In the genomic region with DNA sequence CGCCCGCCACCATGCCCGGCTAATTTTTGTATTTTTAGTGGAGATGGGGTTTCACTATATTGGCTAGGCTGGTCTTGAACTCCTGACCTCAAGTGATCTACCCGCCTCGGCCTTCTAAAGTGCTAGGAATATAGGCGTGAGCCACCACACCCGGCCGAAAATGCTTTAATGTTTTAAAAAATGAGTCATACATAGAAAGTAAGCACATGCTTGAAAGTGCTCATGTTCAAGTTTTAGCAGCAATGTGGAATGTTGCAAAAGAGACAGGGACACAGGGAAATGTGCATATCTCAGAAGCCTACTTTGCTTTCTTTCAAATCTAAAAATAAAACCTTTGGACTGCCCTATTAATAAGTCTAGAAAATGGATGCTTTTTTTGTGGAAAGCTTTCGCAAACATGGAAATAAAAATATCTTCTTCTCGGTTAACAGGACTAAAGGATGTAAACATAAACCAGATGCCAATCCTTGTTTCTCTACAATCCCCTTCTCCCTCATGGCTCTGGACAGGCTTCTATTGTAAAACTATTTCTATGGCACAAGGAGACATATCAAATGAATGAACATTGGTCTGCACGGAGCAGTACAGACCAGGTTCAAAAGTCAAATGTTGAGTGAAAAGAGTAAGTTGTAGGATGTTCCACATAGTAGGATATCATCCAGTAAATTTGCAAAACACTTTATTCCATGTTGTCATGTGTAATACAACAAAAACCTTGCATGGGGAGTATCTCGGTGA, we compare ENCODE assay signal across 11 cellular contexts. TPM values are rescaled to one million over a fixed set of nuclear protein-coding genes. Genes with fewer than 3 reads are reported as not detected.
DNase-seq lines count a peak whose midpoint lies in the region; ATAC-seq and TF ChIP-seq lines count a peak whose summit lies in the region.
"Had no signal": no experiment of that assay in that cellular context is flagged by ENCODE, and none has a peak within 500 bp of the region (broad histone marks: within the 10 kb centered on the region; RNA-seq: fewer than 3 reads in every experiment).

No MANE protein-coding gene starts in this region.

- peak overlapping the region; percentile 32; the same call in 1 of the 2 replicates for H3K27ac ChIP-seq in HCT116 (ENCODE audit: low read depth, low read length)
- H3K27ac ChIP-seq in brain microvascular endothelial cell, result peak overlapping the region; percentile 45
- peak overlapping the region in 1 of 2 donors; percentile 33 for H3K27ac ChIP-seq in lung (ENCODE audit: low read depth in 1 of 2, low read length in 1 of 2)

- no peak for TF ChIP-seq RAD21 in HCT116 (IDR thresholded peaks at IDR 0.05; ENCODE audit: low read depth)

- POLR2A ChIA-PET in AG04449 (lab: Yijun Ruan, JAX), result interaction anchor here (0.7 kb wide), 1 partner anchor 14 kb away, joined by 4 read pairs; no protein-coding TSS in a partner anchor
- POLR2A ChIA-PET in HCT116 (lab: Charles Lee), result no interaction called here

- H3K9ac ChIP-seq in HCT116 (ENCODE audit: low read length), result no peak overlapping the region

- no peaks in the 10 kb centered on the region for H3K36me3 ChIP-seq in HCT116 (ENCODE audit: control insufficient read depth in 1 of 2, insufficient read depth in 2 of 2, low read length in 2 of 2)
- no peaks in the 10 kb centered on the region for H3K36me3 ChIP-seq in brain microvascular endothelial cell (replicated peaks)
- no peaks in the 10 kb centered on the region for H3K36me3 ChIP-seq in lung (ENCODE audit: control insufficient read depth in 2 of 2, insufficient read depth in 2 of 2, low read length in 2 of 2)

- H3K9me3 ChIP-seq in HCT116 (ENCODE audit: control insufficient read depth in 1 of 2, insufficient read depth in 1 of 2, low read depth in 1 of 2, low read length in 2 of 2) (no peaks in the 10 kb centered on the region), lung (ENCODE audit: control insufficient read depth in 2 of 2, insufficient read depth in 1 of 2, low read length in 1 of 2) (no peaks in the 10 kb centered on the region)

- BruUV-seq in HCT116 (replicated peaks; lab: Mats Ljungman, UMichigan), result no TSS peak

- TF ChIP-seq CTCF in AG04449 (IDR thresholded peaks at IDR 0.05; ENCODE audit: insufficient read depth, low read length, missing control alignments) (no peak), HCT116 (IDR thresholded peaks at IDR 0.05 in 2 of 3, conservative IDR thresholded peaks at IDR 0.05 in 1 of 3; ENCODE audit: borderline replicate concordance in 1 of 3, insufficient read depth in 1 of 3, low read depth in 2 of 3, low read length in 2 of 3) (no peak), brain microvascular endothelial cell (IDR thresholded peaks at IDR 0.05; ENCODE audit: low read depth, low read length, missing control alignments) (no peak), lung (IDR thresholded peaks at IDR 0.05; ENCODE audit: control extremely low read depth, extremely low read depth) (no peak)

- 53 to 56% methylated on average over 12 of the region's 12 CpGs for WGBS in lung, 2 donors

- H3K9me2 ChIP-seq in HCT116 (ENCODE audit: insufficient read depth), result no peaks in the 10 kb centered on the region

- no peaks in the 10 kb centered on the region for H3K27me3 ChIP-seq in HCT116 (ENCODE audit: insufficient read depth, low read length)
- H3K27me3 ChIP-seq in brain microvascular endothelial cell (replicated peaks), result no peaks in the 10 kb centered on the region
- no peaks in the 10 kb centered on the region for H3K27me3 ChIP-seq in lung (ENCODE audit: control insufficient read depth, insufficient read depth)

- peaks cover 65% of the 10 kb centered on the region for H3K79me2 ChIP-seq in HCT116 (ENCODE audit: insufficient read depth, low read length)

- CTCF ChIA-PET in AG04449 (lab: Yijun Ruan, JAX) (no interaction called here), HCT116 (lab: Charles Lee) (no interaction called here)

- DNase-seq in AG04449 (ENCODE audit: low read depth, low spot score) (peak; percentile 14), HCT116 (ENCODE audit: low read depth, low spot score) (no peak), brain microvascular endothelial cell (peak; percentile 47), lung (ENCODE audit: low spot score) (no peak), ecto neural progenitor cell (ENCODE audit: low spot score) (no peak), NCI-H2107 treated with DMSO at 0.1 percent for 48 hours (lab: John Stamatoyannopoulos, UW; ENCODE audit: unreplicated experiment) (no peak)
- DNase-seq: H9; occipital lobe; stimulated activated CD8-positive, alpha-beta memory T cell treated with anti-CD3 and anti-CD28 coated beads, Interleukin-4, amount 100 ng/mL, for 48 hours had no signal

- RAD21 ChIA-PET in HCT116 (lab: Charles Lee; ENCODE audit: low non-redundant PET in 1 of 2, low total read pairs in 2 of 2, uncharacterized antibody in 2 of 2, unreplicated experiment in 2 of 2), result no interaction called here

- ATAC-seq in HCT116 (peak; percentile 55; the same call in 1 of the 2 replicates), lung (ENCODE audit: insufficient read depth, low FRiP score) (peak; percentile 69), HG02623 (IDR thresholded peaks at IDR 0.05; ENCODE audit: unreplicated experiment) (no peak), HG03095 (IDR thresholded peaks at IDR 0.05; ENCODE audit: unreplicated experiment) (no peak)

- in situ Hi-C loops in brain microvascular endothelial cell (cut with HindIII; ENCODE audit: low pct_ligation_motif_present, low sequenced_read_pairs), result no loop called here

- TF ChIP-seq POLR2A in HCT116 (IDR thresholded peaks at IDR 0.05; ENCODE audit: borderline replicate concordance, extremely low read depth, insufficient read depth, insufficient read length), result no peak

- H3K4me3 ChIP-seq in AG04449 (ENCODE audit: low read depth, low read length) (no peak overlapping the region), HCT116 (replicated peaks in 1 of 2; ENCODE audit: low read depth in 1 of 2, low read length in 2 of 2) (0 out of 4 replicates have a peak overlapping the region, but pooled peaks of 1 of the 2 experiments have one; percentile 6), brain microvascular endothelial cell (ENCODE audit: low read depth, low read length) (no peak overlapping the region), lung (no peak overlapping the region)

- H3K4me1 ChIP-seq in HCT116 (ENCODE audit: control insufficient read depth in 1 of 2, insufficient read depth in 2 of 2, low read length in 2 of 2), result peaks cover 7 to 21% of the 10 kb centered on the region in 2 experiments
- H3K4me1 ChIP-seq in lung (ENCODE audit: control insufficient read depth in 2 of 2, insufficient read depth in 2 of 2, low read length in 2 of 2), result peaks cover 5 to 11% of the 10 kb centered on the region in 2 donors

- H4K20me1 ChIP-seq in HCT116 (ENCODE audit: insufficient read depth), result 0 out of 2 replicates have a peak, but pooled peaks cover 4% of the 10 kb centered on the region

- no peak overlapping the region for H2AFZ ChIP-seq in HCT116 (ENCODE audit: low read depth, low read length, poor library complexity, severe bottlenecking)

- peak overlapping the region; percentile 55 for H3K4me2 ChIP-seq in HCT116 (ENCODE audit: low read length)

- intact Hi-C loops in HCT116 (cut with micrococcal nuclease), result no loop called here

TF ChIP-seq in HCT116, 20 proteins besides CTCF, POLR2A, EP300 and RAD21 (continues in another document):
- TF ChIP-seq CBX3 (IDR thresholded peaks at IDR 0.05; ENCODE audit: low read depth), result no peak
- TF ChIP-seq, protein P1, sequence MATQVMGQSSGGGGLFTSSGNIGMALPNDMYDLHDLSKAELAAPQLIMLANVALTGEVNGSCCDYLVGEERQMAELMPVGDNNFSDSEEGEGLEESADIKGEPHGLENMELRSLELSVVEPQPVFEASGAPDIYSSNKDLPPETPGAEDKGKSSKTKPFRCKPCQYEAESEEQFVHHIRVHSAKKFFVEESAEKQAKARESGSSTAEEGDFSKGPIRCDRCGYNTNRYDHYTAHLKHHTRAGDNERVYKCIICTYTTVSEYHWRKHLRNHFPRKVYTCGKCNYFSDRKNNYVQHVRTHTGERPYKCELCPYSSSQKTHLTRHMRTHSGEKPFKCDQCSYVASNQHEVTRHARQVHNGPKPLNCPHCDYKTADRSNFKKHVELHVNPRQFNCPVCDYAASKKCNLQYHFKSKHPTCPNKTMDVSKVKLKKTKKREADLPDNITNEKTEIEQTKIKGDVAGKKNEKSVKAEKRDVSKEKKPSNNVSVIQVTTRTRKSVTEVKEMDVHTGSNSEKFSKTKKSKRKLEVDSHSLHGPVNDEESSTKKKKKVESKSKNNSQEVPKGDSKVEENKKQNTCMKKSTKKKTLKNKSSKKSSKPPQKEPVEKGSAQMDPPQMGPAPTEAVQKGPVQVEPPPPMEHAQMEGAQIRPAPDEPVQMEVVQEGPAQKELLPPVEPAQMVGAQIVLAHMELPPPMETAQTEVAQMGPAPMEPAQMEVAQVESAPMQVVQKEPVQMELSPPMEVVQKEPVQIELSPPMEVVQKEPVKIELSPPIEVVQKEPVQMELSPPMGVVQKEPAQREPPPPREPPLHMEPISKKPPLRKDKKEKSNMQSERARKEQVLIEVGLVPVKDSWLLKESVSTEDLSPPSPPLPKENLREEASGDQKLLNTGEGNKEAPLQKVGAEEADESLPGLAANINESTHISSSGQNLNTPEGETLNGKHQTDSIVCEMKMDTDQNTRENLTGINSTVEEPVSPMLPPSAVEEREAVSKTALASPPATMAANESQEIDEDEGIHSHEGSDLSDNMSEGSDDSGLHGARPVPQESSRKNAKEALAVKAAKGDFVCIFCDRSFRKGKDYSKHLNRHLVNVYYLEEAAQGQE (IDR thresholded peaks at IDR 0.05; ENCODE audit: low read depth), result no peak
- no peak for TF ChIP-seq POLR2AphosphoS5 (IDR thresholded peaks at IDR 0.05; ENCODE audit: low read depth, low read length)
- no peak for TF ChIP-seq JUND (IDR thresholded peaks at IDR 0.05)
- TF ChIP-seq ELF1 (IDR thresholded peaks at IDR 0.05; ENCODE audit: borderline replicate concordance, low read depth), result no peak
- no peak for TF ChIP-seq ZNF274 (IDR thresholded peaks at IDR 0.05; ENCODE audit: low read depth, low read length)
- TF ChIP-seq FOSL1 (IDR thresholded peaks at IDR 0.05; ENCODE audit: low read depth), result no peak
- no peak; the same call in 1 of the 2 replicates for TF ChIP-seq SP1 (IDR thresholded peaks at IDR 0.05; ENCODE audit: low read depth)
- no peak for TF ChIP-seq SIN3A (IDR thresholded peaks at IDR 0.05; ENCODE audit: low read depth)
- TF ChIP-seq TCF7L2 (IDR thresholded peaks at IDR 0.05; ENCODE audit: borderline replicate concordance, extremely low read depth, insufficient read depth, insufficient read length), result no peak

RNA-seq across cellular contexts. Expression of a gene that starts 15.0 kb away (rescaled TPM):
- total RNA-seq in HCT116 (2021; ENCODE audit: unreplicated experiment) (32.4 TPM), lung (10 to 100 TPM; 53.4 to 62.9 TPM)
- 12.5 and 13.7 TPM in 2 replicates for polyA plus RNA-seq in HCT116 (2012)
- polyA plus RNA-seq in lung, result 10 to 100 TPM; 20.4 to 24.5 TPM

Comparison
In these comparisons a context has a peak if more than half of its experiments do, and no peak if none do; other contexts are left out.
1. DNase-seq: peak in AG04449 (single experiment) and brain microvascular endothelial cell (single experiment); none in HCT116 (single experiment), lung (single experiment), ecto neural progenitor cell (single experiment) and NCI-H2107 treated with DMSO at 0.1 percent for 48 hours (single experiment).
2. ATAC-seq: peak in HCT116 (single experiment) and lung (single experiment); none in HG02623 (single experiment) and HG03095 (single experiment).